Comparison of ENCODE assay signal across 1 cellular context in the genomic region with DNA sequence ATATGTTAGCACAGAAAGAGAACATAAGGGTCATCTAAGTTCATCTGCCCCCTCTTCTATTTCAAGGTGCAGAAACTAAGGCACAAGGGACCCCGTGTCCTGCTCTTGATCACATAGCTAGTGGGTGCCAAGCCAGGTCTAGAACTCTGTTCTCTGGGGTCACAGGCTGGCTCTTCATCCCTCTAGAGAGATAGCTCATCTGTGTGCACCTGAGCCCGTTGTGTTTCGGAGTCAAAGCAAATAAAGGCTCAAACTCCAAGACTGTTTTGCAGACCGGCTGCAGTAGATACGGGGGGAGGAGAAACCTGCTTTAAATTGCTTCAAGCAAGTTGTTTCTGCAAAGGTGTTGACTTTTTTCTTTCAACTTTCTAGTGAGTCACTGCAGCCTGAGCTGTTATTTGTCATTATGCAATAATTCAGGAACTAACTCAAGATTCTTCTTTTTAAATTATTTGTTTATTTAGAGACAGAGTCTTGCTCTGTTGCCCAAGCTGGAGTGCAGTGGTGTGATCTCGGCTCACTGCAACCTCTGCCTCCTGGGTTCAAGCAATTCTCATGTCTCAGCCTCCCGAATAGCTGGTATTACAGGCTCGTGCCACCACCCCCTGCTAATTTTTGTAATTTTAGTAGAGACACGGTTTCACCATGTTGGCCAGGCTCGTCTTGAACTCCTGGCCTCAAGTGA.
TF ChIP-seq lines count a peak whose summit lies in the region.

No MANE protein-coding gene starts in this region.

TF ChIP-seq in HepG2, 621 proteins besides CTCF, POLR2A, EP300 and RAD21 (continued from another document and continues in another):
- TF ChIP-seq, protein P1, sequence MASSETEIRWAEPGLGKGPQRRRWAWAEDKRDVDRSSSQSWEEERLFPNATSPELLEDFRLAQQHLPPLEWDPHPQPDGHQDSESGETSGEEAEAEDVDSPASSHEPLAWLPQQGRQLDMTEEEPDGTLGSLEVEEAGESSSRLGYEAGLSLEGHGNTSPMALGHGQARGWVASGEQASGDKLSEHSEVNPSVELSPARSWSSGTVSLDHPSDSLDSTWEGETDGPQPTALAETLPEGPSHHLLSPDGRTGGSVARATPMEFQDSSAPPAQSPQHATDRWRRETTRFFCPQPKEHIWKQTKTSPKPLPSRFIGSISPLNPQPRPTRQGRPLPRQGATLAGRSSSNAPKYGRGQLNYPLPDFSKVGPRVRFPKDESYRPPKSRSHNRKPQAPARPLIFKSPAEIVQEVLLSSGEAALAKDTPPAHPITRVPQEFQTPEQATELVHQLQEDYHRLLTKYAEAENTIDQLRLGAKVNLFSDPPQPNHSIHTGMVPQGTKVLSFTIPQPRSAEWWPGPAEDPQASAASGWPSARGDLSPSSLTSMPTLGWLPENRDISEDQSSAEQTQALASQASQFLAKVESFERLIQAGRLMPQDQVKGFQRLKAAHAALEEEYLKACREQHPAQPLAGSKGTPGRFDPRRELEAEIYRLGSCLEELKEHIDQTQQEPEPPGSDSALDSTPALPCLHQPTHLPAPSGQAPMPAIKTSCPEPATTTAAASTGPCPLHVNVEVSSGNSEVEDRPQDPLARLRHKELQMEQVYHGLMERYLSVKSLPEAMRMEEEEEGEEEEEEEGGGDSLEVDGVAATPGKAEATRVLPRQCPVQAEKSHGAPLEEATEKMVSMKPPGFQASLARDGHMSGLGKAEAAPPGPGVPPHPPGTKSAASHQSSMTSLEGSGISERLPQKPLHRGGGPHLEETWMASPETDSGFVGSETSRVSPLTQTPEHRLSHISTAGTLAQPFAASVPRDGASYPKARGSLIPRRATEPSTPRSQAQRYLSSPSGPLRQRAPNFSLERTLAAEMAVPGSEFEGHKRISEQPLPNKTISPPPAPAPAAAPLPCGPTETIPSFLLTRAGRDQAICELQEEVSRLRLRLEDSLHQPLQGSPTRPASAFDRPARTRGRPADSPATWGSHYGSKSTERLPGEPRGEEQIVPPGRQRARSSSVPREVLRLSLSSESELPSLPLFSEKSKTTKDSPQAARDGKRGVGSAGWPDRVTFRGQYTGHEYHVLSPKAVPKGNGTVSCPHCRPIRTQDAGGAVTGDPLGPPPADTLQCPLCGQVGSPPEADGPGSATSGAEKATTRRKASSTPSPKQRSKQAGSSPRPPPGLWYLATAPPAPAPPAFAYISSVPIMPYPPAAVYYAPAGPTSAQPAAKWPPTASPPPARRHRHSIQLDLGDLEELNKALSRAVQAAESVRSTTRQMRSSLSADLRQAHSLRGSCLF (CRISPR knock-in tag; IDR thresholded peaks at IDR 0.05; ENCODE audit: borderline replicate concordance): no peak
- TF ChIP-seq CEBPB (IDR thresholded peaks at IDR 0.05; ENCODE audit: borderline replicate concordance, low read depth, low read length) (peak; percentile 72; the same call in 1 of the 2 replicates), FOXP4 (CRISPR knock-in tag; IDR thresholded peaks at IDR 0.05) (peak; percentile 74), ARID5B (CRISPR knock-in tag; IDR thresholded peaks at IDR 0.05) (peak; percentile 86), FOXC1 (CRISPR knock-in tag; IDR thresholded peaks at IDR 0.05; ENCODE audit: borderline replicate concordance) (no peak), HNF4G (IDR thresholded peaks at IDR 0.05; ENCODE audit: borderline replicate concordance, low read depth, low read length) (peak; percentile 54), HNF4G (CRISPR knock-in tag; IDR thresholded peaks at IDR 0.05; ENCODE audit: borderline replicate concordance, low read depth) (no peak), SSRP1 (CRISPR knock-in tag; IDR thresholded peaks at IDR 0.05) (0 out of 2 replicates have a peak, but pooled peaks have one; percentile 24), MTF2 (CRISPR knock-in tag; IDR thresholded peaks at IDR 0.05; ENCODE audit: borderline replicate concordance) (no peak), IKZF4 (CRISPR knock-in tag; IDR thresholded peaks at IDR 0.05; ENCODE audit: borderline replicate concordance, low read depth, not compliant biosample characterization) (no peak), DBP (CRISPR knock-in tag; IDR thresholded peaks at IDR 0.05; ENCODE audit: not compliant biosample characterization) (no peak), MEIS2 (CRISPR knock-in tag; IDR thresholded peaks at IDR 0.05) (no peak), KDM2A (CRISPR knock-in tag; IDR thresholded peaks at IDR 0.05; ENCODE audit: borderline replicate concordance, low read depth) (no peak), ZMYM3 (CRISPR knock-in tag; IDR thresholded peaks at IDR 0.05) (0 out of 2 replicates have a peak, but pooled peaks have one; percentile 53), ZNF558 (CRISPR knock-in tag; IDR thresholded peaks at IDR 0.05; ENCODE audit: borderline replicate concordance) (no peak), TARDBP (CRISPR knock-in tag; IDR thresholded peaks at IDR 0.05) (0 out of 2 replicates have a peak, but pooled peaks have one; percentile 48), BHLHE40 (IDR thresholded peaks at IDR 0.05; ENCODE audit: low read length) (no peak), KMT2A (CRISPR knock-in tag; IDR thresholded peaks at IDR 0.05) (0 out of 2 replicates have a peak, but pooled peaks have one; percentile 31), ZNF652 (CRISPR knock-in tag; IDR thresholded peaks at IDR 0.05; ENCODE audit: borderline replicate concordance, low read depth) (no peak), TERF1 (CRISPR knock-in tag; IDR thresholded peaks at IDR 0.05) (no peak), SETDB1 (CRISPR knock-in tag; IDR thresholded peaks at IDR 0.05; ENCODE audit: borderline replicate concordance) (no peak), ZNF20 (CRISPR knock-in tag; IDR thresholded peaks at IDR 0.05) (no peak), SRSF9 (IDR thresholded peaks at IDR 0.05; ENCODE audit: borderline replicate concordance, insufficient read depth, low read depth, low read length, poor library complexity, severe bottlenecking) (no peak), MXD4 (CRISPR knock-in tag; IDR thresholded peaks at IDR 0.05) (no peak), BCL6 (CRISPR knock-in tag; IDR thresholded peaks at IDR 0.05) (peak; percentile 79), SALL1 (CRISPR knock-in tag; IDR thresholded peaks at IDR 0.05) (peak; percentile 60), MXD1 (CRISPR knock-in tag; IDR thresholded peaks at IDR 0.05) (no peak), ZNF17 (CRISPR knock-in tag; IDR thresholded peaks at IDR 0.05) (no peak)
- TF ChIP-seq, protein P2, sequence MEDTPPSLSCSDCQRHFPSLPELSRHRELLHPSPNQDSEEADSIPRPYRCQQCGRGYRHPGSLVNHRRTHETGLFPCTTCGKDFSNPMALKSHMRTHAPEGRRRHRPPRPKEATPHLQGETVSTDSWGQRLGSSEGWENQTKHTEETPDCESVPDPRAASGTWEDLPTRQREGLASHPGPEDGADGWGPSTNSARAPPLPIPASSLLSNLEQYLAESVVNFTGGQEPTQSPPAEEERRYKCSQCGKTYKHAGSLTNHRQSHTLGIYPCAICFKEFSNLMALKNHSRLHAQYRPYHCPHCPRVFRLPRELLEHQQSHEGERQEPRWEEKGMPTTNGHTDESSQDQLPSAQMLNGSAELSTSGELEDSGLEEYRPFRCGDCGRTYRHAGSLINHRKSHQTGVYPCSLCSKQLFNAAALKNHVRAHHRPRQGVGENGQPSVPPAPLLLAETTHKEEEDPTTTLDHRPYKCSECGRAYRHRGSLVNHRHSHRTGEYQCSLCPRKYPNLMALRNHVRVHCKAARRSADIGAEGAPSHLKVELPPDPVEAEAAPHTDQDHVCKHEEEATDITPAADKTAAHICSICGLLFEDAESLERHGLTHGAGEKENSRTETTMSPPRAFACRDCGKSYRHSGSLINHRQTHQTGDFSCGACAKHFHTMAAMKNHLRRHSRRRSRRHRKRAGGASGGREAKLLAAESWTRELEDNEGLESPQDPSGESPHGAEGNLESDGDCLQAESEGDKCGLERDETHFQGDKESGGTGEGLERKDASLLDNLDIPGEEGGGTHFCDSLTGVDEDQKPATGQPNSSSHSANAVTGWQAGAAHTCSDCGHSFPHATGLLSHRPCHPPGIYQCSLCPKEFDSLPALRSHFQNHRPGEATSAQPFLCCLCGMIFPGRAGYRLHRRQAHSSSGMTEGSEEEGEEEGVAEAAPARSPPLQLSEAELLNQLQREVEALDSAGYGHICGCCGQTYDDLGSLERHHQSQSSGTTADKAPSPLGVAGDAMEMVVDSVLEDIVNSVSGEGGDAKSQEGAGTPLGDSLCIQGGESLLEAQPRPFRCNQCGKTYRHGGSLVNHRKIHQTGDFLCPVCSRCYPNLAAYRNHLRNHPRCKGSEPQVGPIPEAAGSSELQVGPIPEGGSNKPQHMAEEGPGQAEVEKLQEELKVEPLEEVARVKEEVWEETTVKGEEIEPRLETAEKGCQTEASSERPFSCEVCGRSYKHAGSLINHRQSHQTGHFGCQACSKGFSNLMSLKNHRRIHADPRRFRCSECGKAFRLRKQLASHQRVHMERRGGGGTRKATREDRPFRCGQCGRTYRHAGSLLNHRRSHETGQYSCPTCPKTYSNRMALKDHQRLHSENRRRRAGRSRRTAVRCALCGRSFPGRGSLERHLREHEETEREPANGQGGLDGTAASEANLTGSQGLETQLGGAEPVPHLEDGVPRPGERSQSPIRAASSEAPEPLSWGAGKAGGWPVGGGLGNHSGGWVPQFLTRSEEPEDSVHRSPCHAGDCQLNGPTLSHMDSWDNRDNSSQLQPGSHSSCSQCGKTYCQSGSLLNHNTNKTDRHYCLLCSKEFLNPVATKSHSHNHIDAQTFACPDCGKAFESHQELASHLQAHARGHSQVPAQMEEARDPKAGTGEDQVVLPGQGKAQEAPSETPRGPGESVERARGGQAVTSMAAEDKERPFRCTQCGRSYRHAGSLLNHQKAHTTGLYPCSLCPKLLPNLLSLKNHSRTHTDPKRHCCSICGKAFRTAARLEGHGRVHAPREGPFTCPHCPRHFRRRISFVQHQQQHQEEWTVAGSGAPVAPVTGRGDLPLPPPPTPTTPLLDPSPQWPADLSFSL (CRISPR knock-in tag; IDR thresholded peaks at IDR 0.05): no peak
- TF ChIP-seq, protein P3, sequence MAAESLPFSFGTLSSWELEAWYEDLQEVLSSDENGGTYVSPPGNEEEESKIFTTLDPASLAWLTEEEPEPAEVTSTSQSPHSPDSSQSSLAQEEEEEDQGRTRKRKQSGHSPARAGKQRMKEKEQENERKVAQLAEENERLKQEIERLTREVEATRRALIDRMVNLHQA (CRISPR knock-in tag; IDR thresholded peaks at IDR 0.05): no peak
